1 cellular context compared by ENCODE assay signal in the genomic region with DNA sequence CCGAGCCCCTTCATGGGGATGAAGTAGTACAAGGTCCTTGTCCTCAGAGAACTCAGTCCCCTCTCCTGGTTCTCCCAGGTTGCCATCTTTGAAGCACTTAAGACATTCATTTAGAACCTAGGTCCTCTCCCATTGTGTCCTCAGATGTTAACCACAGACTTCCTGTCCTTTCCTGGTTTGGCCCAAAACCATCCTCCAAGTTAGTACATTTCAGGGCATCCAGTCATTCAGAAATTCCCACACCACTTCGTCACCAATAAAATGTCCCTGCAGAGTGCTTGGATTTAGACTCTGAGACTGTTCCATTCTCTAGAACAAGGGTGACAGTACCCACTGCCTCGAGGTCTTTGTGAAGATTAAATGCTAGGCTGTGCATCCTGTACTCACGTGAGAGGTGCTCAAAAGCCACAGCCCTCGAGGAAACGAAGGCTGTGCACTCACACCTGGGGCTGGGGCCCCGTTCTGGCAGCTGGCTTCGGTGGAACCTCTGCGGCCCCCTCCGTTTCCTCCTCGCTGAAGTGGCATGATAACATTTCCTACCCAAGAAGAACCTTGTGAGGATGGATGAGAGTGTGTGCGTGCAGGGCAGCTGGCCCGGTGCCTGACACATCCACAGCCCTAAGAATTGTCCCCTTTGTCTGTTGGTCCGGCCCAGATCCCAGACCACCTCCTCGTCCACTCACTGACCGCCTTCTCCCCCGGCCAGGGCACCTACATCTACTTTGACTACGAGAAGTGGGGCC.
TF ChIP-seq lines count a peak whose summit lies in the region.

No MANE protein-coding gene starts in this region.

TF ChIP-seq in K562, 482 proteins besides CTCF, POLR2A, EP300 and RAD21:
- TF ChIP-seq SUPT5H (IDR thresholded peaks at IDR 0.05) = peak; percentile 34; the same call in 1 of the 2 replicates
- TF ChIP-seq SETDB1 (IDR thresholded peaks at IDR 0.05; ENCODE audit: low read length) = no peak
- TF ChIP-seq, protein P1, sequence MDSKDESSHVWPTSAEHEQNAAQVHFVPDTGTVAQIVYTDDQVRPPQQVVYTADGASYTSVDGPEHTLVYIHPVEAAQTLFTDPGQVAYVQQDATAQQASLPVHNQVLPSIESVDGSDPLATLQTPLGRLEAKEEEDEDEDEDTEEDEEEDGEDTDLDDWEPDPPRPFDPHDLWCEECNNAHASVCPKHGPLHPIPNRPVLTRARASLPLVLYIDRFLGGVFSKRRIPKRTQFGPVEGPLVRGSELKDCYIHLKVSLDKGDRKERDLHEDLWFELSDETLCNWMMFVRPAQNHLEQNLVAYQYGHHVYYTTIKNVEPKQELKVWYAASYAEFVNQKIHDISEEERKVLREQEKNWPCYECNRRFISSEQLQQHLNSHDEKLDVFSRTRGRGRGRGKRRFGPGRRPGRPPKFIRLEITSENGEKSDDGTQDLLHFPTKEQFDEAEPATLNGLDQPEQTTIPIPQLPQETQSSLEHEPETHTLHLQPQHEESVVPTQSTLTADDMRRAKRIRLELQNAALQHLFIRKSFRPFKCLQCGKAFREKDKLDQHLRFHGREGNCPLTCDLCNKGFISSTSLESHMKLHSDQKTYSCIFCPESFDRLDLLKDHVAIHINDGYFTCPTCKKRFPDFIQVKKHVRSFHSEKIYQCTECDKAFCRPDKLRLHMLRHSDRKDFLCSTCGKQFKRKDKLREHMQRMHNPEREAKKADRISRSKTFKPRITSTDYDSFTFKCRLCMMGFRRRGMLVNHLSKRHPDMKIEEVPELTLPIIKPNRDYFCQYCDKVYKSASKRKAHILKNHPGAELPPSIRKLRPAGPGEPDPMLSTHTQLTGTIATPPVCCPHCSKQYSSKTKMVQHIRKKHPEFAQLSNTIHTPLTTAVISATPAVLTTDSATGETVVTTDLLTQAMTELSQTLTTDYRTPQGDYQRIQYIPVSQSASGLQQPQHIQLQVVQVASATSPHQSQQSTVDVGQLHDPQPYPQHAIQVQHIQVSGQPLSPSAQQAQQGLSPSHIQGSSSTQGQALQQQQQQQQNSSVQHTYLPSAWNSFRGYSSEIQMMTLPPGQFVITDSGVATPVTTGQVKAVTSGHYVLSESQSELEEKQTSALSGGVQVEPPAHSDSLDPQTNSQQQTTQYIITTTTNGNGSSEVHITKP (IDR thresholded peaks at IDR 0.05; ENCODE audit: partially characterized antibody) = peak; percentile 56
TF ChIP-seq in K562: peak in this region for 2.
